13 cellular contexts compared by ENCODE assay signal in the genomic region with DNA sequence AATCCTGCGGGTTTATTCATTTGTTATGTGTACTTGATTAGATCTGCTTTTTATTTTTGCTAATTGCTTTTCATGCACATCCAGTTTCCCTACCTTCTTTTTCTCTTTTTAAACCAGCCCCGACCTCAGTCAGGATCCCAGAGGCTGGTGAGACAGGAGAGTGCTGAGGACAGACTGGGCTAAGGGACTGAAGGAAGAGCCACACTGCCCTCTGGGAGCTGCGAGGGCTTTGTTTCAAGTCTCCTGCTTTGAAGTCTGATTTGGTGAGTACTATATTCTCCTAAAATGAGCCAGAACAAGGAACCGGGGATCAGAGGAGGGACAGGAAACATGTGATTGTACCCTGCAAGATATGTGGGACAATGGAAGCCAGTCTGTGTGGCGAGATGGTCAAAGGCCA. TPM values are rescaled to one million over a fixed set of nuclear protein-coding genes. Genes with fewer than 3 reads are reported as not detected.
A peak's percentile ranks its signal among the peaks of the same experiment; 100 is the strongest.
DNase-seq lines count a peak whose midpoint lies in the region; ATAC-seq, FAIRE-seq and TF ChIP-seq lines count a peak whose summit lies in the region.
"Had no signal": no experiment of that assay in that cellular context is flagged by ENCODE, and none has a peak within 500 bp of the region (broad histone marks: within the 10 kb centered on the region; RNA-seq: fewer than 3 reads in every experiment).

No MANE protein-coding gene starts in this region.

- no peak overlapping the region for H3K27ac ChIP-seq in breast epithelium
- H3K27ac ChIP-seq in WERI-Rb-1, result no peak overlapping the region
- H3K27ac ChIP-seq in kidney (ENCODE audit: low read depth in 2 of 2, low read length in 2 of 2), result no peak overlapping the region
- no peak overlapping the region for H3K27ac ChIP-seq in CD8-positive, alpha-beta memory T cell (ENCODE audit: low read depth, low read length)
- H3K27ac ChIP-seq in pancreas, result no peak overlapping the region

- H3K36me3 Mint-ChIP-seq in MCF 10A (ENCODE audit: insufficient read depth, unreplicated experiment), result peaks cover 19% of the 10 kb centered on the region
- no peaks in the 10 kb centered on the region for H3K36me3 Mint-ChIP-seq in CD8-positive, alpha-beta memory T cell
- H3K36me3 Mint-ChIP-seq: activated naive CD4-positive, alpha-beta T cell treated with anti-CD3 and anti-CD28 coated beads, Interleukin-2, amount 50 U/mL, for 72 hours had no signal

- H3K4me3 Mint-ChIP-seq in MCF 10A (ENCODE audit: unreplicated experiment), result no peak overlapping the region
- H3K4me3 Mint-ChIP-seq in CD8-positive, alpha-beta memory T cell, result no peak overlapping the region

- intact Hi-C loops in MCF 10A (cut with micrococcal nuclease), result loop anchor here (5.0 kb wide), 2 partner anchors 772 to 1288 kb away; no protein-coding TSS in a partner anchor
- intact Hi-C loops in breast epithelium (cut with DNase I; ENCODE audit: low total_unique reads), result no loop called here
- intact Hi-C loops in kidney (cut with DNase I), result no loop called here
- intact Hi-C loops in pancreas (cut with DNase I), result loop anchor here in 2 of 3 donors (5.0 to 10.0 kb wide), 2 partner anchors 73 to 81 kb away; no protein-coding TSS in a partner anchor

- TF ChIP-seq CTCF in MCF 10A (IDR thresholded peaks at IDR 0.05; ENCODE audit: unreplicated experiment) (no peak), breast epithelium (IDR thresholded peaks at IDR 0.05) (no peak), WERI-Rb-1 (IDR thresholded peaks at IDR 0.05; ENCODE audit: low read depth, low read length) (0 out of 2 replicates have a peak, but pooled peaks have one; percentile 3), kidney (IDR thresholded peaks at IDR 0.05; ENCODE audit: borderline replicate concordance, extremely low read depth, insufficient read depth) (peak; percentile 25), pancreas (IDR thresholded peaks at IDR 0.05) (no peak)

- H3K9me3 ChIP-seq in breast epithelium (no peaks in the 10 kb centered on the region), WERI-Rb-1 (ENCODE audit: severe bottlenecking) (no peaks in the 10 kb centered on the region), kidney (ENCODE audit: control insufficient read depth in 1 of 2, low read length in 2 of 2) (no peaks in the 10 kb centered on the region), pancreas (no peaks in the 10 kb centered on the region)
- no peaks in the 10 kb centered on the region for H3K9me3 ChIP-seq in CD8-positive, alpha-beta memory T cell (ENCODE audit: low read length)

- peak overlapping the region; percentile 4 for H3K27ac Mint-ChIP-seq in MCF 10A (ENCODE audit: low read depth, unreplicated experiment)
- H3K27ac Mint-ChIP-seq in CD8-positive, alpha-beta memory T cell, result no peak overlapping the region
- H3K27ac Mint-ChIP-seq: activated naive CD4-positive, alpha-beta T cell treated with anti-CD3 and anti-CD28 coated beads, Interleukin-2, amount 50 U/mL, for 72 hours had no signal

- no peaks in the 10 kb centered on the region for H3K27me3 Mint-ChIP-seq in MCF 10A (ENCODE audit: insufficient read depth, unreplicated experiment)
- peaks cover 7 to 10% of the 10 kb centered on the region in 2 donors for H3K27me3 Mint-ChIP-seq in CD8-positive, alpha-beta memory T cell

- CTCF ChIA-PET in MCF 10A (lab: Yijun Ruan, JAX), result no interaction called here
- CTCF ChIA-PET in CD8-positive, alpha-beta memory T cell (lab: Charles Lee), result no interaction called here

- H3K9me3 Mint-ChIP-seq in MCF 10A (ENCODE audit: unreplicated experiment), result no peaks in the 10 kb centered on the region
- peaks cover 0 to 3% (median 0%) of the 10 kb centered on the region in 5 donors for H3K9me3 Mint-ChIP-seq in CD8-positive, alpha-beta memory T cell
- H3K9me3 Mint-ChIP-seq: activated naive CD4-positive, alpha-beta T cell treated with anti-CD3 and anti-CD28 coated beads, Interleukin-2, amount 50 U/mL, for 72 hours had no signal

- ATAC-seq in pancreas, result no peak
- ATAC-seq: activated naive CD4-positive, alpha-beta T cell treated with anti-CD3 and anti-CD28 coated beads, Interleukin-2, amount 50 U/mL, for 72 hours had no signal

- H3K4me3 ChIP-seq in breast epithelium (no peak overlapping the region), WERI-Rb-1 (ENCODE audit: low read depth, low read length) (no peak overlapping the region), kidney (ENCODE audit: low read length in 2 of 2) (no peak overlapping the region), pancreas (no peak overlapping the region)
- H3K4me3 ChIP-seq in CD8-positive, alpha-beta memory T cell (ENCODE audit: low read length), result no peak overlapping the region

- FAIRE-seq in kidney (lab: Jason Lieb, UNC), result no peak
- FAIRE-seq in pancreas (lab: Jason Lieb, UNC), result no peak
- FAIRE-seq: GM12891 had no signal

- DNase-seq in MCF 10A (ENCODE audit: unreplicated experiment) (no peak), breast epithelium (ENCODE audit: low spot score in 2 of 2) (no peak), WERI-Rb-1 (no peak), kidney (no peak), HK-2 (ENCODE audit: unreplicated experiment) (no peak), pancreas (no peak), cerebellum (ENCODE audit: low spot score) (no peak)
- DNase-seq in CD8-positive, alpha-beta memory T cell, result no peak
- DNase-seq: mammary epithelial cell, NCI-H1105, NCI-H510A had no signal

- H3K27me3 ChIP-seq in breast epithelium (no peaks in the 10 kb centered on the region), WERI-Rb-1 (ENCODE audit: insufficient read depth, low read depth, severe bottlenecking) (no peaks in the 10 kb centered on the region), pancreas (no peaks in the 10 kb centered on the region)
- no peaks in the 10 kb centered on the region for H3K27me3 ChIP-seq in CD8-positive, alpha-beta memory T cell (ENCODE audit: insufficient read depth, low read length, poor library complexity, severe bottlenecking)

- H3K36me3 ChIP-seq in breast epithelium (no peaks in the 10 kb centered on the region), WERI-Rb-1 (no peaks in the 10 kb centered on the region), kidney (ENCODE audit: control insufficient read depth in 1 of 2, insufficient read depth in 2 of 2, low read length in 2 of 2) (no peaks in the 10 kb centered on the region), pancreas (no peaks in the 10 kb centered on the region)
- H3K36me3 ChIP-seq in CD8-positive, alpha-beta memory T cell (ENCODE audit: insufficient read depth, low read length), result no peaks in the 10 kb centered on the region

- no peak overlapping the region for H3K9ac ChIP-seq in kidney (ENCODE audit: low read length in 2 of 2)

- WGBS in pancreas, 2 donors, result 65 to 73% methylated on average over 5 of the region's 5 CpGs

- no peak for TF ChIP-seq POLR2A in breast epithelium (IDR thresholded peaks at IDR 0.05)

- POLR2A ChIA-PET in MCF 10A (lab: Yijun Ruan, JAX), result interaction anchor here (0.7 kb wide), 1 partner anchor 15 kb away, joined by 4 read pairs; no protein-coding TSS in a partner anchor
- POLR2A ChIA-PET in CD8-positive, alpha-beta memory T cell (lab: Charles Lee), result no interaction called here

- H3K4me1 Mint-ChIP-seq in MCF 10A (ENCODE audit: insufficient read depth, unreplicated experiment), result peaks cover 11% of the 10 kb centered on the region
- H3K4me1 Mint-ChIP-seq in CD8-positive, alpha-beta memory T cell, result no peaks in the 10 kb centered on the region

- no TSS peak for BruUV-seq in MCF 10A (replicated peaks; lab: Mats Ljungman, UMichigan)

- H3K4me1 ChIP-seq in breast epithelium (no peaks in the 10 kb centered on the region), kidney (ENCODE audit: control insufficient read depth in 1 of 2, insufficient read depth in 1 of 2, low read depth in 1 of 2, low read length in 2 of 2) (no peaks in the 10 kb centered on the region), pancreas (peaks cover 9 to 15% (median 11%) of the 10 kb centered on the region in 3 donors)
- H3K4me1 ChIP-seq in CD8-positive, alpha-beta memory T cell (ENCODE audit: insufficient read depth, low read length), result no peaks in the 10 kb centered on the region

RNA-seq across cellular contexts. Expression of gene PRICKLE1, which starts 23.9 kb away (rescaled TPM):
- total RNA-seq in MCF 10A (2022), result 7.9 and 14.1 TPM in 2 replicates
- 1 to 10 TPM; 6.4 to 9.4 (median 9.2) TPM for total RNA-seq in breast epithelium
- total RNA-seq in kidney, result 21.7 TPM
- polyA plus RNA-seq in kidney (ENCODE audit: insufficient read depth, low read depth, low replicate concordance), result 3.9 TPM
- not detected for total RNA-seq in CD8-positive, alpha-beta memory T cell
- polyA plus RNA-seq in CD8-positive, alpha-beta memory T cell, result 0.53 TPM
- total RNA-seq in pancreas, result 1 to 10 TPM; 1.5 to 9.5 (median 3.3) TPM
- 1 to 10 TPM; 1.6 to 2.4 TPM for polyA plus RNA-seq in pancreas
- 19.0 TPM for total RNA-seq in cerebellum
- total RNA-seq: activated naive CD4-positive, alpha-beta T cell treated with anti-CD3 and anti-CD28 coated beads, Interleukin-2, amount 50 U/mL, for 72 hours had no signal

Comparison
In these comparisons a context has a peak if more than half of its experiments do, and no peak if none do; other contexts are left out.
1. intact Hi-C loops: an anchor here in MCF 10A (5.0 kb wide) and pancreas (5.0 to 10.0 kb wide); none called in breast epithelium and kidney.
2. CTCF ChIP-seq: peak in WERI-Rb-1 (single experiment) and kidney (single experiment); none in MCF 10A (single experiment), breast epithelium (0 of 3) and pancreas (0 of 4).